ENCODE assay signal across 20 cellular contexts in the genomic region with DNA sequence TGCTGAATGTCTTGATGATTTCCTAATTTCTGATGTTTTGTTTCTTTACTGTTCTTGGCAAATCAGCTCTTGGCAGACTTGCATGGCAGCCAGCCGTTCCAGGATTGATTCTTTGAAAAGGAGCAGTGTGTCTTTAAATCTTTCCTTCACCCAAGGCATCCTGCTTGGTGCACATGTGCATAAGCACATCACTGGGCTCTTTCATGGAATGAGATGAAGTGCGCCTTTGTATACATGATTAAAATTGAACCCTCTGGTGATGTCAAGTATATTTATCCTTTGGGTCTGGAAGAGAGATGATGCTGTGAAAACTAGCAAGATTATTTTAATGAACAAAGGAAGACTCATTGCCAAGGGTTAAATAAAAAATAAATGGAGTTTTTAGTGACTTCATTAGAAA. TPM values are rescaled to one million over a fixed set of nuclear protein-coding genes. Genes with fewer than 3 reads are reported as not detected.
DNase-seq lines count a peak whose midpoint lies in the region; ATAC-seq and TF ChIP-seq lines count a peak whose summit lies in the region.
"Had no signal": no experiment of that assay in that cellular context is flagged by ENCODE, and none has a peak within 500 bp of the region (broad histone marks: within the 10 kb centered on the region; RNA-seq: fewer than 3 reads in every experiment).

No MANE protein-coding gene starts in this region.

- TF ChIP-seq CTCF in type B pancreatic cell (conservative IDR thresholded peaks at IDR 0.05) = no peak

- no peaks in the 10 kb centered on the region for H3K9me3 Mint-ChIP-seq in activated T-cell treated with anti-CD3 and anti-CD28 coated beads, Interleukin-2, amount 50 U/mL, for 72 hours
- H3K9me3 Mint-ChIP-seq in activated T-cell treated with anti-CD3 and anti-CD28 coated beads, Interleukin-2, amount 50 U/mL, for 4 hours = no peaks in the 10 kb centered on the region
- H3K9me3 Mint-ChIP-seq in central memory CD8-positive, alpha-beta T cell = no peaks in the 10 kb centered on the region
- H3K9me3 Mint-ChIP-seq in type B pancreatic cell = no peaks in the 10 kb centered on the region
- H3K9me3 Mint-ChIP-seq: HFFc6 had no signal

- H3K36me3 Mint-ChIP-seq in activated T-cell treated with anti-CD3 and anti-CD28 coated beads, Interleukin-2, amount 50 U/mL, for 72 hours (ENCODE audit: insufficient read depth in 2 of 2) = peaks cover 8 to 25% of the 10 kb centered on the region in 2 donors
- peaks cover 29% of the 10 kb centered on the region for H3K36me3 Mint-ChIP-seq in activated T-cell treated with anti-CD3 and anti-CD28 coated beads, Interleukin-2, amount 50 U/mL, for 4 hours (ENCODE audit: insufficient read depth)
- peaks cover 59% of the 10 kb centered on the region for H3K36me3 Mint-ChIP-seq in central memory CD8-positive, alpha-beta T cell (ENCODE audit: insufficient read depth)
- H3K36me3 Mint-ChIP-seq in type B pancreatic cell = peaks cover 35% of the 10 kb centered on the region

- H3K4me1 Mint-ChIP-seq in activated T-cell treated with anti-CD3 and anti-CD28 coated beads, Interleukin-2, amount 50 U/mL, for 72 hours (ENCODE audit: low read depth) = peaks cover 10% of the 10 kb centered on the region
- H3K4me1 Mint-ChIP-seq in activated T-cell treated with anti-CD3 and anti-CD28 coated beads, Interleukin-2, amount 50 U/mL, for 4 hours (ENCODE audit: low read depth) = peaks cover 1% of the 10 kb centered on the region
- peaks cover 15% of the 10 kb centered on the region for H3K4me1 Mint-ChIP-seq in central memory CD8-positive, alpha-beta T cell
- H3K4me1 Mint-ChIP-seq in type B pancreatic cell (ENCODE audit: unreplicated experiment) = no peaks in the 10 kb centered on the region

- no peak overlapping the region for H3K4me3 Mint-ChIP-seq in activated T-cell treated with anti-CD3 and anti-CD28 coated beads, Interleukin-2, amount 50 U/mL, for 72 hours
- no peak overlapping the region for H3K4me3 Mint-ChIP-seq in activated T-cell treated with anti-CD3 and anti-CD28 coated beads, Interleukin-2, amount 50 U/mL, for 4 hours
- no peak overlapping the region for H3K4me3 Mint-ChIP-seq in central memory CD8-positive, alpha-beta T cell
- H3K4me3 Mint-ChIP-seq in type B pancreatic cell = no peak overlapping the region
- H3K4me3 Mint-ChIP-seq: HFFc6 had no signal

- no peaks in the 10 kb centered on the region for H3K27me3 Mint-ChIP-seq in activated T-cell treated with anti-CD3 and anti-CD28 coated beads, Interleukin-2, amount 50 U/mL, for 72 hours (ENCODE audit: low read depth)
- H3K27me3 Mint-ChIP-seq in activated T-cell treated with anti-CD3 and anti-CD28 coated beads, Interleukin-2, amount 50 U/mL, for 4 hours (ENCODE audit: low read depth) = no peaks in the 10 kb centered on the region
- H3K27me3 Mint-ChIP-seq in central memory CD8-positive, alpha-beta T cell = no peaks in the 10 kb centered on the region
- no peaks in the 10 kb centered on the region for H3K27me3 Mint-ChIP-seq in type B pancreatic cell

- peak overlapping the region; percentile 59 for H3K27ac ChIP-seq in temporal lobe (ENCODE audit: low read depth, low read length)
- H3K27ac ChIP-seq: HL-60 had no signal

- peak overlapping the region; percentile 39 for H3K27ac Mint-ChIP-seq in activated T-cell treated with anti-CD3 and anti-CD28 coated beads, Interleukin-2, amount 50 U/mL, for 72 hours
- H3K27ac Mint-ChIP-seq in central memory CD8-positive, alpha-beta T cell (ENCODE audit: low read depth) = peak overlapping the region; percentile 6
- no peak overlapping the region for H3K27ac Mint-ChIP-seq in type B pancreatic cell
- H3K27ac Mint-ChIP-seq: HFFc6 had no signal

- ATAC-seq in activated T-cell treated with anti-CD3 and anti-CD28 coated beads, Interleukin-2, amount 50 U/mL, for 72 hours (replicated peaks in 1 of 2) = no peak
- no peak for ATAC-seq in activated T-cell treated with anti-CD3 and anti-CD28 coated beads, Interleukin-2, amount 50 U/mL, for 4 hours
- no peak for ATAC-seq in central memory CD8-positive, alpha-beta T cell (replicated peaks; ENCODE audit: extremely low read depth, poor library complexity, severe bottlenecking)
- ATAC-seq: Panc1 had no signal

- no peak for DNase-seq in activated T-cell treated with anti-CD3 and anti-CD28 coated beads, Interleukin-2, amount 50 U/mL, for 72 hours
- DNase-seq in activated T-cell treated with anti-CD3 and anti-CD28 coated beads, Interleukin-2, amount 50 U/mL, for 4 hours = no peak
- DNase-seq in central memory CD8-positive, alpha-beta T cell (ENCODE audit: low spot score in 2 of 2) = no peak
- DNase-seq in inferior parietal cortex (ENCODE audit: extremely low spot score) (peak; percentile 72), type B pancreatic cell (ENCODE audit: extremely low spot score, unreplicated experiment) (no peak), NCI-H2196 treated with DMSO at 0.1 percent for 48 hours (lab: John Stamatoyannopoulos, UW; ENCODE audit: unreplicated experiment) (no peak)
- no peak for DNase-seq in activated CD4-positive, CD25-positive, alpha-beta regulatory T cell (lab: John Stamatoyannopoulos, UW)
- DNase-seq: Caco-2, DMS53, HFFc6, KBM-7, NCI-H1048, NCI-H1694 treated with DMSO at 0.1 percent for 48 hours, NCI-H446, Right ventricle myocardium superior had no signal

RNA-seq across cellular contexts. Expression of gene FBXO7, which starts 12.4 kb away (rescaled TPM):
- total RNA-seq in activated T-cell treated with anti-CD3 and anti-CD28 coated beads, Interleukin-2, amount 50 U/mL, for 72 hours = 100 to 1,000 TPM in 1 of 2 donors, 10 to 100 TPM in 1; 96.1 to 103 TPM
- 10 to 100 TPM; 69.4 to 78.2 (median 77.4) TPM for total RNA-seq in activated T-cell treated with anti-CD3 and anti-CD28 coated beads, Interleukin-2, amount 50 U/mL, for 4 hours
- total RNA-seq in temporal lobe = 39.3 TPM
- 96.4 and 122 TPM in 2 replicates for total RNA-seq in type B pancreatic cell (ENCODE audit: low replicate concordance)

RNA-seq across cellular contexts. Expression of gene BPIFC, which starts 22.8 kb away (rescaled TPM):
- total RNA-seq in activated T-cell treated with anti-CD3 and anti-CD28 coated beads, Interleukin-2, amount 50 U/mL, for 72 hours = not detected
- total RNA-seq in activated T-cell treated with anti-CD3 and anti-CD28 coated beads, Interleukin-2, amount 50 U/mL, for 4 hours = not detected
- total RNA-seq in temporal lobe (not detected), type B pancreatic cell (ENCODE audit: low replicate concordance) (not detected in 2 replicates)
- total RNA-seq: A172, Caco-2, H4, HFFc6, Right ventricle myocardium superior had no signal
